In genomic region chr13:109410868-109411267, GRCh38 we compare ENCODE assay signal across 6 cellular contexts.
"Had no signal": no experiment of that assay in that cellular context is flagged by ENCODE, and none has a peak within 500 bp of the region (broad histone marks: within the 10 kb centered on the region; RNA-seq: fewer than 3 reads in every experiment).

No MANE protein-coding gene starts in this region.

- H3K27ac Mint-ChIP-seq: H9, IgD-negative memory B cell had no signal

- H3K4me1 Mint-ChIP-seq: IgD-negative memory B cell had no signal

- H3K27me3 Mint-ChIP-seq: IgD-negative memory B cell had no signal

- H3K9me3 Mint-ChIP-seq: H9, IgD-negative memory B cell had no signal

- H3K4me3 Mint-ChIP-seq: H9 had no signal

- ATAC-seq: HepG2 had no signal

- DNase-seq: GM23248, H9, HCEC 1CT, KBM-7 had no signal

- H3K36me3 Mint-ChIP-seq: IgD-negative memory B cell had no signal
